8 cellular contexts compared by ENCODE assay signal in genomic region chr18:47149457-47150028, GRCh38. TPM values are rescaled to one million over a fixed set of nuclear protein-coding genes. Genes with fewer than 3 reads are reported as not detected.
DNase-seq lines count a peak whose midpoint lies in the region; FAIRE-seq and TF ChIP-seq lines count a peak whose summit lies in the region.

No MANE protein-coding gene starts in this region.

- peak overlapping the region; percentile 93 for H3K27ac ChIP-seq in cingulate gyrus (ENCODE audit: low read depth, low read length)
- peak overlapping the region; percentile 71 for H3K27ac ChIP-seq in mesendoderm (ENCODE audit: low read depth, low read length)

- no CpG with 5 or more reads among the region's 12 CpGs for WGBS in mesendoderm (ENCODE audit: extremely low coverage, insufficient coverage, low lambda C conversion rate)

- H2BK15ac ChIP-seq in mesendoderm (replicated peaks; ENCODE audit: low read depth): no peak overlapping the region

- H4K8ac ChIP-seq in mesendoderm (ENCODE audit: low read depth, low read length): no peak overlapping the region

- no peak overlapping the region for H2AK5ac ChIP-seq in mesendoderm (ENCODE audit: low read length)

- FAIRE-seq in urothelium cell line (lab: Jason Lieb, UNC): no peak

- no peak overlapping the region for H4K5ac ChIP-seq in mesendoderm (ENCODE audit: low read length)

- peaks cover 27% of the 10 kb centered on the region for H3K79me2 ChIP-seq in mesendoderm (ENCODE audit: control insufficient read depth, insufficient read depth, low read length)

- H2BK5ac ChIP-seq in mesendoderm (ENCODE audit: low read length): peak overlapping the region; percentile 47

- no peak overlapping the region for H3K18ac ChIP-seq in mesendoderm (ENCODE audit: low read length)

- H3K27me3 ChIP-seq in mesendoderm (ENCODE audit: insufficient read depth, low read length, poor library complexity): no peaks in the 10 kb centered on the region

- H3K4me2 ChIP-seq in mesendoderm (ENCODE audit: low read length): peak overlapping the region; percentile 59

- no peak overlapping the region for H3K4ac ChIP-seq in mesendoderm (ENCODE audit: low read depth, low read length)

- H3K56ac ChIP-seq in mesendoderm (ENCODE audit: low read length): peak overlapping the region; percentile 93

- DNase-seq in NCI-H69 (lab: John Stamatoyannopoulos, UW) (peak; percentile 62), mesendoderm (peak; percentile 50), urothelium cell line (ENCODE audit: low spot score) (peak; percentile 9), NCI-H1092 (lab: John Stamatoyannopoulos, UW) (no peak), germinal center (ENCODE audit: low spot score) (no peak)
- no peak for DNase-seq in stimulated activated CD4-positive, alpha-beta T cell treated with anti-CD3 and anti-CD28 coated beads, Interleukin-4, amount 100 ng/mL, for 1 hour

- H2BK120ac ChIP-seq in mesendoderm (ENCODE audit: low read depth, low read length): no peak overlapping the region

- peaks cover 9% of the 10 kb centered on the region for H3K79me1 ChIP-seq in mesendoderm (ENCODE audit: low read length)

- no peaks in the 10 kb centered on the region for H3K36me3 ChIP-seq in mesendoderm (ENCODE audit: control insufficient read depth, insufficient read depth, low read length)

- H3K9ac ChIP-seq in mesendoderm (ENCODE audit: low read length): peak overlapping the region; percentile 90

- no peak for TF ChIP-seq CTCF in GM12875 (IDR thresholded peaks at IDR 0.05; ENCODE audit: borderline replicate concordance, insufficient read depth, low read depth, low read length)

- H3K23ac ChIP-seq in mesendoderm (ENCODE audit: low read length): no peak overlapping the region

- H3K4me3 ChIP-seq in GM12875 (ENCODE audit: low read depth, low read length) (peak overlapping the region; percentile 81), mesendoderm (ENCODE audit: low read length) (peak overlapping the region; percentile 58)

- no peaks in the 10 kb centered on the region for H3K4me1 ChIP-seq in mesendoderm (ENCODE audit: control insufficient read depth, low read depth, low read length)

RNA-seq across cellular contexts. Expression of gene HDHD2, which starts 0.8 kb away (rescaled TPM):
- 22.8 TPM for polyA plus RNA-seq in mesendoderm (2013, experiment 1 of 2)
- polyA plus RNA-seq in mesendoderm (2013, experiment 2 of 2): 22.6 TPM

RNA-seq across cellular contexts. Expression of gene IER3IP1, which starts 26.6 kb away (rescaled TPM):
- 12.7 TPM for polyA plus RNA-seq in mesendoderm (2013, experiment 1 of 2)
- 12.4 TPM for polyA plus RNA-seq in mesendoderm (2013, experiment 2 of 2)

Comparison
In these comparisons a context has a peak if more than half of its experiments do, and no peak if none do; other contexts are left out.
1. DNase-seq: peak in NCI-H69 (single experiment), mesendoderm (single experiment) and urothelium cell line (single experiment); none in NCI-H1092 (single experiment), germinal center (single experiment) and stimulated activated CD4-positive, alpha-beta T cell treated with anti-CD3 and anti-CD28 coated beads, Interleukin-4, amount 100 ng/mL, for 1 hour (single experiment).